ENCODE assay signal across 8 cellular contexts in the genomic region with DNA sequence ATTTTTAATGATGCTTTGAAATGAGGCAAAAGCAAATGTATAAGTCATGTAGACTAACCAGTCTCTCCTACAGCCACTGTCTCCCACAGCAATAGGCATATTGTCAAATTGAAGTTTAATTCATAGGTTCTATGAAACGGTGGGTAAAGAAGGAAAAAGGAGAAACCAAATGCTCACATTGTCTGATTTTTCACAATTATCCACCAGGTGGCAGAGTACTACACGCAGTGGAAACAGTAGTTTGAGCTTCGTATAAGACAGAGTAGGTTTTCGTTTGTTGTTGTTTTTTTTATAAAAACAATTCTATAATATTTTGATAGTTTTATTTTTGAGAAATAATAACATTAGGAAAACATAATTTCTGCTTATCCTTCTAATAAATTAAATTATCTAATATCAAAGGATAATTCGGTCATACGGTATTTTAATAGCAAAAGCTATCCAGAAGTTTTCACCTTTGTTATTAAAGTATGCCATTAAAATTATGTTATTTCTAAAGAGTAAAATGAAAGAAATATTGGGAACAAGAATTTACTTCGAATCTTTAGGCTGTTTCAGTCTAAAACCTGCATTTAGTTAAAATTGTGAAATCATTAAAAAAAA. TPM values are rescaled to one million over a fixed set of nuclear protein-coding genes. Genes with fewer than 3 reads are reported as not detected.
DNase-seq lines count a peak whose midpoint lies in the region; ATAC-seq and TF ChIP-seq lines count a peak whose summit lies in the region.

No MANE protein-coding gene starts in this region.

- no peak for ATAC-seq in left ventricle myocardium superior
- ATAC-seq in esophagus mucosa, result no peak

- no peaks in the 10 kb centered on the region for H3K36me3 ChIP-seq in right atrium auricular region

- no peaks in the 10 kb centered on the region for H3K27me3 ChIP-seq in right atrium auricular region

- TF ChIP-seq CTCF in right atrium auricular region (IDR thresholded peaks at IDR 0.05) (peak; percentile 57 to 79), fibroblast of the aortic adventitia (IDR thresholded peaks at IDR 0.05; ENCODE audit: insufficient read depth, low read length) (peak; percentile 76)

- no peaks in the 10 kb centered on the region for H3K9me3 ChIP-seq in right atrium auricular region

- POLR2A ChIA-PET in HEK293T (lab: Yijun Ruan, JAX), result no interaction called here

- H3K4me1 ChIP-seq in right atrium auricular region, result no peaks in the 10 kb centered on the region

- CTCF ChIA-PET in HEK293T (lab: Yijun Ruan, JAX), result interaction anchor here (0.5 to 1.0 kb wide), 7 partner anchors 10 to 653 kb away, joined by 3 to 8 read pairs (median 5); a partner anchor contains a TSS

- DNase-seq in right atrium auricular region (ENCODE audit: low spot score), result no peak
- DNase-seq in left ventricle myocardium superior, result no peak
- DNase-seq in HEK293T (ENCODE audit: extremely low spot score), result peak; percentile 44
- DNase-seq in NCI-H1092 treated with DMSO at 0.1 percent for 48 hours (lab: John Stamatoyannopoulos, UW), result peak; percentile 39
- DNase-seq in SKM-1 treated with dmso at 0.1 percent for 144 hours (lab: John Stamatoyannopoulos, UW; ENCODE audit: unreplicated experiment), result peak; percentile 44
- DNase-seq in fibroblast of the aortic adventitia (ENCODE audit: low read depth), result peak; percentile 65
- DNase-seq in renal cortical epithelial cell (ENCODE audit: low read depth), result peak; percentile 54

- H3K27ac ChIP-seq in right atrium auricular region, result no peak overlapping the region

- H3K4me3 ChIP-seq in right atrium auricular region (no peak overlapping the region), fibroblast of the aortic adventitia (ENCODE audit: low read depth, low read length) (no peak overlapping the region)

- intact Hi-C loops in left ventricle myocardium superior (cut with micrococcal nuclease), result loop anchor here (2.0 kb wide), 1 partner anchor 433 kb away; no protein-coding TSS in a partner anchor

TF ChIP-seq in HEK293T, 16 proteins besides CTCF, POLR2A, EP300 and RAD21:
- TF ChIP-seq BHLHE40 (IDR thresholded peaks at IDR 0.05; ENCODE audit: borderline replicate concordance), result no peak
- no peak for TF ChIP-seq FOXK2 (IDR thresholded peaks at IDR 0.05)
- TF ChIP-seq TARDBP (IDR thresholded peaks at IDR 0.05), result no peak
- TF ChIP-seq FOXM1 (IDR thresholded peaks at IDR 0.05; ENCODE audit: borderline replicate concordance), result no peak
- no peak for TF ChIP-seq ZNF384 (IDR thresholded peaks at IDR 0.05)
- TF ChIP-seq NFRKB (IDR thresholded peaks at IDR 0.05), result no peak
- TF ChIP-seq ARNT (IDR thresholded peaks at IDR 0.05), result no peak
- TF ChIP-seq CTBP1 (IDR thresholded peaks at IDR 0.05; ENCODE audit: borderline replicate concordance), result no peak
- no peak for TF ChIP-seq HDGF (IDR thresholded peaks at IDR 0.05; ENCODE audit: borderline replicate concordance)

RNA-seq across cellular contexts. Expression of a gene that starts 39.1 kb away (rescaled TPM):
- total RNA-seq in right atrium auricular region, result 10 to 100 TPM; 13.9 to 15.0 TPM
- 22.2 TPM for total RNA-seq in left ventricle myocardium superior
- 19.2 and 19.6 TPM in 2 replicates for total RNA-seq in fibroblast of the aortic adventitia (ENCODE audit: low replicate concordance)
- total RNA-seq in renal cortical epithelial cell, result 14.6 and 17.9 TPM in 2 replicates
- 10.5 TPM for total RNA-seq in esophagus mucosa

RNA-seq across cellular contexts. Expression of a gene that starts 39.2 kb away (rescaled TPM):
- total RNA-seq in right atrium auricular region (10 to 100 TPM; 30.5 to 39.8 TPM), left ventricle myocardium superior (39.2 TPM), fibroblast of the aortic adventitia (ENCODE audit: low replicate concordance) (31.4 and 51.3 TPM in 2 replicates), renal cortical epithelial cell (209 and 320 TPM in 2 replicates), esophagus mucosa (18.0 TPM)

Comparison
In these comparisons a context has a peak if more than half of its experiments do, and no peak if none do; other contexts are left out.
1. DNase-seq: peak in HEK293T (single experiment), NCI-H1092 treated with DMSO at 0.1 percent for 48 hours (single experiment), SKM-1 treated with dmso at 0.1 percent for 144 hours (single experiment), fibroblast of the aortic adventitia (single experiment) and renal cortical epithelial cell (single experiment); none in right atrium auricular region (single experiment) and left ventricle myocardium superior (single experiment).